Comparison of ENCODE assay signal across 9 cellular contexts in genomic region chr9:5338992-5339981, GRCh38. TPM values are rescaled to one million over a fixed set of nuclear protein-coding genes. Genes with fewer than 3 reads are reported as not detected.
DNase-seq lines count a peak whose midpoint lies in the region; ATAC-seq, FAIRE-seq and TF ChIP-seq lines count a peak whose summit lies in the region.
"Not testable (repeated sequence)": the region's sequence is repeated elsewhere in the genome, so short reads cannot be mapped to it uniquely, and the experiment has no call there.
"Had no signal": no experiment of that assay in that cellular context is flagged by ENCODE, and none has a peak within 500 bp of the region (broad histone marks: within the 10 kb centered on the region; RNA-seq: fewer than 3 reads in every experiment).

Gene RLN1 (minus strand): TSS chr9:5339876. CDS start chr9:5339746, 130 bp downstream.

- TF ChIP-seq POLR2A in endothelial cell of umbilical vein (IDR thresholded peaks at IDR 0.05; ENCODE audit: low read depth, low read length), result not testable (repeated sequence)

- not testable (repeated sequence) for H4K20me1 ChIP-seq in OCI-LY3 (ENCODE audit: insufficient read depth, low read length); endothelial cell of umbilical vein (replicated peaks; ENCODE audit: control insufficient read depth, extremely low read depth, insufficient read depth, low read length)

- not testable (repeated sequence) for H3K9me1 ChIP-seq in endothelial cell of umbilical vein (replicated peaks; ENCODE audit: control insufficient read depth, extremely low read depth, insufficient read depth, low read length)

- H3K4me3 ChIP-seq in OCI-LY3 (ENCODE audit: low read length), result peak within 1 kb of the TSS; percentile 65
- not testable (repeated sequence) for H3K4me3 ChIP-seq in endothelial cell of umbilical vein (replicated peaks in 1 of 3; ENCODE audit: insufficient read depth in 1 of 3, low read depth in 1 of 3, low read length in 3 of 3)

- ATAC-seq in GM18508 (IDR thresholded peaks at IDR 0.05; ENCODE audit: insufficient read depth, unreplicated experiment), result peak; percentile 62
- ATAC-seq in GM21717 (IDR thresholded peaks at IDR 0.05; ENCODE audit: unreplicated experiment), result peak; percentile 99
- ATAC-seq in HG03175 (IDR thresholded peaks at IDR 0.05; ENCODE audit: unreplicated experiment), result peak; percentile 99
- ATAC-seq in stimulated activated memory B cell treated with anti-CD40 and anti-IgM and Interleukin-4, amounts not matched to agents 10 μg/mL and 1 μg/mL and 100 μg/mL, for 72 hours, result peak; percentile 100

- FAIRE-seq in endothelial cell of umbilical vein (lab: Jason Lieb, UNC), result peak; percentile 96

- POLR2A ChIA-PET in endothelial cell of umbilical vein (lab: Charles Lee), result not testable (repeated sequence)

- DNase-seq in activated T-cell treated with anti-CD3 and anti-CD28 coated beads, Interleukin-2, amount 50 U/mL, for 48 hours, result peak; percentile 57 to 62
- peak; percentile 13 for DNase-seq in endothelial cell of umbilical vein (ENCODE audit: low read depth, low spot score)
- not testable (repeated sequence) for DNase-seq in mesothelial cell of epicardium (ENCODE audit: low spot score in 2 of 2, unreplicated experiment in 2 of 2)

- dilution Hi-C loops in endothelial cell of umbilical vein (cut with MboI; ENCODE audit: extremely low pct_ligation_motif_present, low sequenced_read_pairs), result not testable (repeated sequence)

- CTCF ChIA-PET in endothelial cell of umbilical vein (lab: Charles Lee), result not testable (repeated sequence)

- H3K27me3 ChIP-seq in OCI-LY3 (ENCODE audit: low read depth, low read length); endothelial cell of umbilical vein (ENCODE audit: control insufficient read depth in 2 of 2, insufficient read depth in 2 of 2, low read length in 2 of 2): not testable (repeated sequence)

- H3K4me2 ChIP-seq in OCI-LY3 (ENCODE audit: low read length), result peak within 1 kb of the TSS; percentile 61
- H3K4me2 ChIP-seq in endothelial cell of umbilical vein (ENCODE audit: insufficient read depth, low read length), result not testable (repeated sequence)

- H3K4me1 ChIP-seq in OCI-LY3 (ENCODE audit: low read length); endothelial cell of umbilical vein (ENCODE audit: control insufficient read depth, extremely low read depth, insufficient read depth, low read length): not testable (repeated sequence)

- intact Hi-C loops in endothelial cell of umbilical vein (cut with micrococcal nuclease), result not testable (repeated sequence)

- H2AFZ ChIP-seq in OCI-LY3 (ENCODE audit: low read depth, low read length) (peak within 1 kb of the TSS; percentile 66), endothelial cell of umbilical vein (ENCODE audit: low read depth, low read length) (peak within 1 kb of the TSS; percentile 29)

- H3K9ac ChIP-seq in OCI-LY3 (ENCODE audit: low read length); endothelial cell of umbilical vein (replicated peaks; ENCODE audit: extremely low read depth, insufficient read depth, low read length): not testable (repeated sequence)

- not testable (repeated sequence) for TF ChIP-seq CTCF in OCI-LY3 (IDR thresholded peaks at IDR 0.05; ENCODE audit: low read depth, low read length); endothelial cell of umbilical vein (IDR thresholded peaks at IDR 0.05; ENCODE audit: extremely low read depth in 1 of 2, insufficient read depth in 1 of 2, low read depth in 1 of 2, low read length in 2 of 2); mesothelial cell of epicardium (IDR thresholded peaks at IDR 0.05; ENCODE audit: unreplicated experiment)

- BruUV-seq in endothelial cell of umbilical vein (replicated peaks; lab: Mats Ljungman, UMichigan), result TSS peak; percentile 14

- H3K27me3 Mint-ChIP-seq in mesothelial cell of epicardium (ENCODE audit: low read depth); stimulated activated memory B cell treated with anti-CD40 and anti-IgM and Interleukin-4, amounts not matched to agents 10 μg/mL and 1 μg/mL and 100 μg/mL, for 72 hours: not testable (repeated sequence)

- H3K79me2 ChIP-seq in OCI-LY3 (ENCODE audit: low read length); endothelial cell of umbilical vein (ENCODE audit: control insufficient read depth, insufficient read depth, low read length): not testable (repeated sequence)

- not testable (repeated sequence) for H3K4me1 Mint-ChIP-seq in mesothelial cell of epicardium
- H3K4me1 Mint-ChIP-seq in stimulated activated memory B cell treated with anti-CD40 and anti-IgM and Interleukin-4, amounts not matched to agents 10 μg/mL and 1 μg/mL and 100 μg/mL, for 72 hours, result peaks cover 13% of the 10 kb centered on the region

- not testable (repeated sequence) for H3K9me3 Mint-ChIP-seq in mesothelial cell of epicardium; stimulated activated memory B cell treated with anti-CD40 and anti-IgM and Interleukin-4, amounts not matched to agents 10 μg/mL and 1 μg/mL and 100 μg/mL, for 72 hours

- H3K9me3 ChIP-seq in OCI-LY3 (ENCODE audit: insufficient read depth, low read length); endothelial cell of umbilical vein (replicated peaks; ENCODE audit: control insufficient read depth, insufficient read depth, low read length): not testable (repeated sequence)

- not testable (repeated sequence) for H3K36me3 Mint-ChIP-seq in mesothelial cell of epicardium; stimulated activated memory B cell treated with anti-CD40 and anti-IgM and Interleukin-4, amounts not matched to agents 10 μg/mL and 1 μg/mL and 100 μg/mL, for 72 hours

- H3K4me3 Mint-ChIP-seq in mesothelial cell of epicardium, result peak within 1 kb of the TSS; percentile 54
- H3K4me3 Mint-ChIP-seq in stimulated activated memory B cell treated with anti-CD40 and anti-IgM and Interleukin-4, amounts not matched to agents 10 μg/mL and 1 μg/mL and 100 μg/mL, for 72 hours, result peak within 1 kb of the TSS; percentile 47

- H3K27ac ChIP-seq in OCI-LY3 (ENCODE audit: low read length); endothelial cell of umbilical vein (ENCODE audit: insufficient read depth, low read depth, low read length): not testable (repeated sequence)

- H3K27ac Mint-ChIP-seq in mesothelial cell of epicardium; stimulated activated memory B cell treated with anti-CD40 and anti-IgM and Interleukin-4, amounts not matched to agents 10 μg/mL and 1 μg/mL and 100 μg/mL, for 72 hours: not testable (repeated sequence)

- not testable (repeated sequence) for H3K36me3 ChIP-seq in OCI-LY3 (replicated peaks; ENCODE audit: low read depth, low read length); endothelial cell of umbilical vein (ENCODE audit: control insufficient read depth in 2 of 2, extremely low read depth in 1 of 2, insufficient read depth in 2 of 2, low read length in 2 of 2)

RNA-seq across cellular contexts. Expression of gene RLN1, which starts in this region (rescaled TPM):
- total RNA-seq in endothelial cell of umbilical vein (not detected in 2 replicates), mesothelial cell of epicardium (0.75 to 0.88 TPM (median 0.80 TPM) in 3 replicates)
- not detected in 2 replicates for polyA plus RNA-seq in endothelial cell of umbilical vein
- not detected in 2 replicates for polyA plus RNA-seq in endothelial cell of umbilical vein (2011; cell fraction: cytosol; rRNA removed)
- not detected in 2 replicates for polyA plus RNA-seq in endothelial cell of umbilical vein (2011; cell fraction: nucleus; rRNA removed)
- polyA plus RNA-seq in endothelial cell of umbilical vein (2012), result not detected in 2 replicates
- polyA minus RNA-seq in endothelial cell of umbilical vein, result not detected in 2 replicates
- polyA minus RNA-seq in endothelial cell of umbilical vein (2011; cell fraction: cytosol; rRNA and poly(A)+ RNA removed), result not detected
- polyA minus RNA-seq in endothelial cell of umbilical vein (2011; cell fraction: nucleus; rRNA and poly(A)+ RNA removed), result not detected in 2 replicates
- total RNA-seq: tibial nerve had no signal

Comparison
In these comparisons a context has a peak if more than half of its experiments do, and no peak if none do; other contexts are left out.
1. Peak in DNase-seq in endothelial cell of umbilical vein; RNA of the gene not detected or under 1 TPM.